ENCODE assay signal across 1 cellular context in genomic region chr7:99549545-99549944, GRCh38. TPM values are rescaled to one million over a fixed set of nuclear protein-coding genes. Genes with fewer than 3 reads are reported as not detected.
"Had no signal": no experiment of that assay in that cellular context is flagged by ENCODE, and none has a peak within 500 bp of the region (broad histone marks: within the 10 kb centered on the region; RNA-seq: fewer than 3 reads in every experiment).

No MANE protein-coding gene starts in this region.

RNA-seq across cellular contexts. Expression of gene TMEM225B, which starts 48.5 kb away (rescaled TPM):
- total RNA-seq: GM23248 had no signal
